Comparison of ENCODE assay signal across 20 cellular contexts in genomic region chr3:40766396-40766795, GRCh38.
DNase-seq lines count a peak whose midpoint lies in the region; ATAC-seq and TF ChIP-seq lines count a peak whose summit lies in the region.
"Had no signal": no experiment of that assay in that cellular context is flagged by ENCODE, and none has a peak within 500 bp of the region (broad histone marks: within the 10 kb centered on the region; RNA-seq: fewer than 3 reads in every experiment).

No MANE protein-coding gene starts in this region.

- TF ChIP-seq POLR2A in esophagus squamous epithelium (IDR thresholded peaks at IDR 0.05), result no peak

- peak overlapping the region; percentile 68 for H3K27ac ChIP-seq in SJCRH30
- no peak overlapping the region for H3K27ac ChIP-seq in esophagus squamous epithelium
- H3K27ac ChIP-seq: PC-9, SK-N-MC, upper lobe of left lung had no signal

- H3K4me3 Mint-ChIP-seq in activated CD4-positive, alpha-beta T cell treated with anti-CD3 and anti-CD28 coated beads for 36 hours, result no peak overlapping the region
- H3K4me3 Mint-ChIP-seq: activated naive CD8-positive, alpha-beta T cell treated with anti-CD3 and anti-CD28 coated beads, Interleukin-2, amount 10 ng/mL, durations not matched to agents 7 days and 5 days; activated T-cell treated with anti-CD3 and anti-CD28 coated beads, Interleukin-2, amount 50 U/mL, for 4 hours; CD4-positive, CD25-positive, alpha-beta regulatory T cell had no signal

- H3K4me3 ChIP-seq in SJCRH30, result no peak overlapping the region
- no peak overlapping the region for H3K4me3 ChIP-seq in esophagus squamous epithelium
- H3K4me3 ChIP-seq: PC-9, SK-N-MC, upper lobe of left lung had no signal

- H3K27me3 Mint-ChIP-seq in activated CD4-positive, alpha-beta T cell treated with anti-CD3 and anti-CD28 coated beads for 36 hours, result peaks cover 6% of the 10 kb centered on the region

- CTCF ChIA-PET in activated CD4-positive, alpha-beta T cell treated with anti-CD3 and anti-CD28 coated beads for 36 hours (lab: Charles Lee), result interaction anchor here (0.7 kb wide), 1 partner anchor 48 kb away, joined by 3 read pairs; no protein-coding TSS in a partner anchor

- H3K9me3 Mint-ChIP-seq in activated CD4-positive, alpha-beta T cell treated with anti-CD3 and anti-CD28 coated beads for 36 hours (ENCODE audit: low read depth), result peaks cover 3% of the 10 kb centered on the region
- H3K9me3 Mint-ChIP-seq: activated T-cell treated with anti-CD3 and anti-CD28 coated beads, Interleukin-2, amount 50 U/mL, for 4 hours had no signal

- 68 to 77% methylated on average over 2 of the region's 2 CpGs for WGBS in esophagus squamous epithelium, 2 donors

- no peaks in the 10 kb centered on the region for H3K27me3 ChIP-seq in SJCRH30
- H3K27me3 ChIP-seq in esophagus squamous epithelium, result no peaks in the 10 kb centered on the region
- H3K27me3 ChIP-seq: upper lobe of left lung had no signal

- ATAC-seq in GM18498 (IDR thresholded peaks at IDR 0.05; ENCODE audit: unreplicated experiment) (peak; percentile 50), GM21447 (IDR thresholded peaks at IDR 0.05; ENCODE audit: unreplicated experiment) (peak; percentile 45), HG02981 (IDR thresholded peaks at IDR 0.05; ENCODE audit: unreplicated experiment) (peak; percentile 39)
- no peak for ATAC-seq in activated CD4-positive, alpha-beta T cell treated with anti-CD3 and anti-CD28 coated beads for 36 hours
- ATAC-seq: activated T-cell treated with anti-CD3 and anti-CD28 coated beads, Interleukin-2, amount 50 U/mL, for 4 hours had no signal

- no peak overlapping the region for H3K27ac Mint-ChIP-seq in activated CD4-positive, alpha-beta T cell treated with anti-CD3 and anti-CD28 coated beads for 36 hours
- H3K27ac Mint-ChIP-seq: activated naive CD8-positive, alpha-beta T cell treated with anti-CD3 and anti-CD28 coated beads, Interleukin-2, amount 10 ng/mL, durations not matched to agents 7 days and 5 days; CD4-positive, CD25-positive, alpha-beta regulatory T cell had no signal

- H3K4me1 ChIP-seq in SJCRH30 (peaks cover 14% of the 10 kb centered on the region), esophagus squamous epithelium (peaks cover 0 to 35% (median 0%) of the 10 kb centered on the region in 3 donors)

- no peaks in the 10 kb centered on the region for H3K36me3 Mint-ChIP-seq in activated CD4-positive, alpha-beta T cell treated with anti-CD3 and anti-CD28 coated beads for 36 hours (ENCODE audit: low read depth)
- H3K36me3 Mint-ChIP-seq: activated naive CD8-positive, alpha-beta T cell treated with anti-CD3 and anti-CD28 coated beads, Interleukin-2, amount 10 ng/mL, durations not matched to agents 7 days and 5 days; CD4-positive, CD25-positive, alpha-beta regulatory T cell had no signal

- H3K9me3 ChIP-seq in SJCRH30 (replicated peaks) (no peaks in the 10 kb centered on the region), esophagus squamous epithelium (no peaks in the 10 kb centered on the region)

- H3K36me3 ChIP-seq in SJCRH30, result no peaks in the 10 kb centered on the region
- H3K36me3 ChIP-seq in esophagus squamous epithelium, result no peaks in the 10 kb centered on the region
- H3K36me3 ChIP-seq: upper lobe of left lung had no signal

- DNase-seq in SJCRH30, result no peak
- DNase-seq in kidney glomerular epithelial cell (lab: John Stamatoyannopoulos, UW), result no peak
- DNase-seq in activated CD4-positive, alpha-beta T cell treated with anti-CD3 and anti-CD28 coated beads for 36 hours, result no peak
- no peak for DNase-seq in GDM1 (lab: John Stamatoyannopoulos, UW)
- no peak for DNase-seq in esophagus squamous epithelium (lab: John Stamatoyannopoulos, UW)
- DNase-seq: activated naive CD8-positive, alpha-beta T cell treated with anti-CD3 and anti-CD28 coated beads, Interleukin-2, amount 10 ng/mL, durations not matched to agents 7 days and 5 days; activated T-cell treated with anti-CD3 and anti-CD28 coated beads, Interleukin-2, amount 50 U/mL, for 4 hours; CD4-positive, CD25-positive, alpha-beta regulatory T cell; DND-41; effector memory CD4-positive, alpha-beta T cell; hypothalamus; NCI-H2029 treated with DMSO at 0.1 percent for 48 hours; NCI-H510A treated with DMSO at 0.1 percent for 48 hours; PC-9; stimulated activated CD4-positive, alpha-beta T cell treated with anti-CD3 and anti-CD28 coated beads, Interleukin-4, amount 100 ng/mL, for 4 hours; upper lobe of left lung had no signal

- intact Hi-C loops in activated CD4-positive, alpha-beta T cell treated with anti-CD3 and anti-CD28 coated beads for 36 hours (cut with DNase I, micrococcal nuclease), result no loop called here
- intact Hi-C loops in esophagus squamous epithelium (cut with DNase I), result no loop called here

- POLR2A ChIA-PET in activated CD4-positive, alpha-beta T cell treated with anti-CD3 and anti-CD28 coated beads for 36 hours (lab: Charles Lee), result no interaction called here

- H3K4me1 Mint-ChIP-seq in activated CD4-positive, alpha-beta T cell treated with anti-CD3 and anti-CD28 coated beads for 36 hours, result peaks cover 6% of the 10 kb centered on the region
- H3K4me1 Mint-ChIP-seq: CD4-positive, CD25-positive, alpha-beta regulatory T cell had no signal

- no peak for TF ChIP-seq CTCF in esophagus squamous epithelium (IDR thresholded peaks at IDR 0.05)
